11 cellular contexts compared by ENCODE assay signal in genomic region chr13:44191103-44191502, GRCh38.
DNase-seq lines count a peak whose midpoint lies in the region; ATAC-seq and TF ChIP-seq lines count a peak whose summit lies in the region.
"Had no signal": no experiment of that assay in that cellular context is flagged by ENCODE, and none has a peak within 500 bp of the region (broad histone marks: within the 10 kb centered on the region; RNA-seq: fewer than 3 reads in every experiment).

No MANE protein-coding gene starts in this region.

- H3K79me2 ChIP-seq in ACC112 (ENCODE audit: control insufficient read depth, insufficient read depth, low read length, unreplicated experiment): no peaks in the 10 kb centered on the region

- H3K9me3 ChIP-seq in ascending aorta: no peaks in the 10 kb centered on the region
- H3K9me3 ChIP-seq: A549, colonic mucosa had no signal

- H3K36me3 Mint-ChIP-seq in activated T-cell treated with anti-CD3 and anti-CD28 coated beads, Interleukin-2, amount 50 U/mL, for 24 hours (ENCODE audit: low read depth): no peaks in the 10 kb centered on the region
- H3K36me3 Mint-ChIP-seq: type B pancreatic cell had no signal

- intact Hi-C loops in ascending aorta (cut with DNase I): loop anchor here (1.0 to 10.0 kb wide), 2 partner anchors 246 to 286 kb away; no protein-coding TSS in a partner anchor
- intact Hi-C loops in sciatic nerve (cut with DNase I): no loop called here

- H3K9me3 Mint-ChIP-seq in activated T-cell treated with anti-CD3 and anti-CD28 coated beads, Interleukin-2, amount 50 U/mL, for 24 hours: peaks cover 3% of the 10 kb centered on the region
- H3K9me3 Mint-ChIP-seq: type B pancreatic cell had no signal

- H3K27me3 Mint-ChIP-seq in activated T-cell treated with anti-CD3 and anti-CD28 coated beads, Interleukin-2, amount 50 U/mL, for 24 hours: peaks cover 16% of the 10 kb centered on the region

- H3K27me3 ChIP-seq in ACC112 (ENCODE audit: insufficient read depth, low read length) (no peaks in the 10 kb centered on the region), ascending aorta (no peaks in the 10 kb centered on the region), layer of hippocampus (ENCODE audit: control insufficient read depth, insufficient read depth, low read length) (no peaks in the 10 kb centered on the region)
- H3K27me3 ChIP-seq: colonic mucosa had no signal

- H3K27ac ChIP-seq in ACC112 (ENCODE audit: low read depth, low read length) (no peak overlapping the region), ascending aorta (no peak overlapping the region), layer of hippocampus (ENCODE audit: low read depth, low read length) (peak overlapping the region; percentile 9)
- H3K27ac ChIP-seq: colonic mucosa had no signal

- H3K4me1 Mint-ChIP-seq in activated T-cell treated with anti-CD3 and anti-CD28 coated beads, Interleukin-2, amount 50 U/mL, for 24 hours (ENCODE audit: low read depth): peaks cover 28% of the 10 kb centered on the region

- no peak for DNase-seq in ascending aorta (ENCODE audit: low spot score in 2 of 2)
- DNase-seq in sciatic nerve (ENCODE audit: low spot score): no peak
- no peak for DNase-seq in COLO829 (ENCODE audit: low spot score)
- DNase-seq in activated T-cell treated with anti-CD3 and anti-CD28 coated beads, Interleukin-2, amount 50 U/mL, for 24 hours: no peak
- no peak for DNase-seq in NCI-H1092 treated with DMSO at 0.1 percent for 48 hours (lab: John Stamatoyannopoulos, UW)

- H3K4me3 Mint-ChIP-seq in activated T-cell treated with anti-CD3 and anti-CD28 coated beads, Interleukin-2, amount 50 U/mL, for 24 hours: no peak overlapping the region
- H3K4me3 Mint-ChIP-seq: type B pancreatic cell had no signal

- H3K4me1 ChIP-seq in ACC112 (ENCODE audit: control insufficient read depth, insufficient read depth, low read length, unreplicated experiment): peaks cover 10% of the 10 kb centered on the region
- H3K4me1 ChIP-seq in ascending aorta: peaks cover 0 to 2% of the 10 kb centered on the region in 2 donors
- H3K4me1 ChIP-seq: colonic mucosa had no signal

- ATAC-seq in sciatic nerve (peak; percentile 69), GM19324 (IDR thresholded peaks at IDR 0.05; ENCODE audit: low FRiP score, unreplicated experiment) (no peak)

- no peak overlapping the region for H3K27ac Mint-ChIP-seq in activated T-cell treated with anti-CD3 and anti-CD28 coated beads, Interleukin-2, amount 50 U/mL, for 24 hours
- H3K27ac Mint-ChIP-seq: type B pancreatic cell had no signal

- H3K36me3 ChIP-seq in ACC112 (ENCODE audit: insufficient read depth, low read length) (no peaks in the 10 kb centered on the region), ascending aorta (no peaks in the 10 kb centered on the region)
- H3K36me3 ChIP-seq: colonic mucosa had no signal

- TF ChIP-seq CTCF in ascending aorta (IDR thresholded peaks at IDR 0.05): no peak

- H2AFZ ChIP-seq in ACC112 (ENCODE audit: low read length, unreplicated experiment): peak overlapping the region; percentile 91

- H3K4me3 ChIP-seq in ACC112 (ENCODE audit: low read depth, low read length): peak overlapping the region; percentile 14; the same call in 1 of the 2 replicates
- H3K4me3 ChIP-seq in ascending aorta: peak overlapping the region; percentile 24 to 39
- H3K4me3 ChIP-seq: A549, colonic mucosa had no signal
